ENCODE assay signal across 8 cellular contexts in genomic region chr11:12693485-12694181, GRCh38. TPM values are rescaled to one million over a fixed set of nuclear protein-coding genes. Genes with fewer than 3 reads are reported as not detected.
DNase-seq lines count a peak whose midpoint lies in the region; ATAC-seq lines count a peak whose summit lies in the region.

No MANE protein-coding gene starts in this region.

- ATAC-seq in GM19397 (IDR thresholded peaks at IDR 0.05; ENCODE audit: unreplicated experiment) (no peak), HG03432 (IDR thresholded peaks at IDR 0.05; ENCODE audit: unreplicated experiment) (no peak)

- peak; percentile 38 for DNase-seq in CD1c-positive myeloid dendritic cell (ENCODE audit: extremely low spot score)
- peak; percentile 99 for DNase-seq in LHCN-M2 (ENCODE audit: low read depth)
- DNase-seq in SW480 (ENCODE audit: low spot score) = peak; percentile 100
- peak; percentile 99 for DNase-seq in fibroblast of peridontal ligament (ENCODE audit: extremely low read depth)
- DNase-seq in occipital lobe (lab: John Stamatoyannopoulos, UW) = peak; percentile 9
- DNase-seq in stimulated activated CD8-positive, alpha-beta memory T cell treated with anti-CD3 and anti-CD28 coated beads, Interleukin-4, amount 100 ng/mL, for 48 hours = no peak

RNA-seq across cellular contexts. Expression of gene TEAD1, which starts 19.4 kb away (rescaled TPM):
- total RNA-seq in LHCN-M2 (2014; rRNA removed) = 96.7 and 105 TPM in 2 replicates
- 43.8 TPM for polyA plus RNA-seq in LHCN-M2 (2012)
- total RNA-seq in occipital lobe = 25.7 TPM
